Comparison of ENCODE assay signal across 1 cellular context in the genomic region with DNA sequence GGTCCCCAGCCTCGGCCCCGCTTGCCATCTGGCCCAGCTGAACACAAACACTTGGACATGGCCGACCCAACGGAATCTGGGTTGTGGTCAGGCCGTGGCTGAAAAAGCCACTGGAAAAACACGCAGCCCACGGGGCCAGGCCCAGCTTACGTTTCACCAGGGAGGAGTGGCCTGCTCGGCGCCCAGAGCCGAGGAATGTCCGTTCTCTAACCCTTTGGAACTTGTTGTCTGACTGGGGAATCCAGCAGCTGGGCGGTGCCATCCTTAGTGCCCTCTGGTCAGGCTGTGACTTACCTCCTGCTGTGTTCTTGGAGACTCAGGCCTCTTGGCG.
TF ChIP-seq lines count a peak whose summit lies in the region.

No MANE protein-coding gene starts in this region.

TF ChIP-seq in H1, 55 proteins besides CTCF, POLR2A, EP300 and RAD21:
- TF ChIP-seq SIN3A (conservative IDR thresholded peaks at IDR 0.05 in 1 of 2, IDR thresholded peaks at IDR 0.05 in 1 of 2; ENCODE audit: low read depth in 1 of 2, low read length in 2 of 2): no peak
- no peak for TF ChIP-seq JUN (IDR thresholded peaks at IDR 0.05; ENCODE audit: low read depth, low read length)
- TF ChIP-seq SAP30 (IDR thresholded peaks at IDR 0.05; ENCODE audit: insufficient read depth, insufficient replicate concordance, low read length): no peak
- TF ChIP-seq JUND (IDR thresholded peaks at IDR 0.05; ENCODE audit: low read length): no peak
- no peak for TF ChIP-seq HDAC6 (IDR thresholded peaks at IDR 0.05; ENCODE audit: low read depth, low read length)
- TF ChIP-seq GTF2F1 (IDR thresholded peaks at IDR 0.05; ENCODE audit: borderline replicate concordance, low read depth, low read length): no peak
- no peak for TF ChIP-seq SRF (IDR thresholded peaks at IDR 0.05; ENCODE audit: low read depth, low read length)
- TF ChIP-seq, protein P1, sequence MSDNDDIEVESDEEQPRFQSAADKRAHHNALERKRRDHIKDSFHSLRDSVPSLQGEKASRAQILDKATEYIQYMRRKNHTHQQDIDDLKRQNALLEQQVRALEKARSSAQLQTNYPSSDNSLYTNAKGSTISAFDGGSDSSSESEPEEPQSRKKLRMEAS (IDR thresholded peaks at IDR 0.05): no peak
- no peak for TF ChIP-seq BACH1 (IDR thresholded peaks at IDR 0.05; ENCODE audit: low read length)
